Comparison of ENCODE assay signal across 8 cellular contexts in genomic region chr17:76968707-76969597, GRCh38.
DNase-seq lines count a peak whose midpoint lies in the region; ATAC-seq and TF ChIP-seq lines count a peak whose summit lies in the region.

No MANE protein-coding gene starts in this region.

- no peaks in the 10 kb centered on the region for H4K20me1 ChIP-seq in GM23338 (replicated peaks; ENCODE audit: insufficient read depth)
- no peaks in the 10 kb centered on the region for H4K20me1 ChIP-seq in GM23248 (ENCODE audit: insufficient read depth)

- POLR2A ChIA-PET in GM10248 (lab: Yijun Ruan, JAX): no interaction called here

- H2AFZ ChIP-seq in GM23338 (peak overlapping the region; percentile 20), GM23248 (no peak overlapping the region)

- H3K4me2 ChIP-seq in GM23338 (peak overlapping the region; percentile 79), GM23248 (ENCODE audit: unreplicated experiment) (no peak overlapping the region)

- peaks cover 38% of the 10 kb centered on the region for H3K4me1 ChIP-seq in GM23338 (ENCODE audit: insufficient read depth)
- no peaks in the 10 kb centered on the region for H3K4me1 ChIP-seq in GM23248 (ENCODE audit: insufficient read depth)

- ATAC-seq in GM23338: peak; percentile 84
- peak; percentile 93 for ATAC-seq in activated T-helper 17 cell treated with anti-CD3 and anti-CD28 coated beads, Interleukin-2, amount 50 U/mL, for 72 hours (replicated peaks)

- peaks cover 3% of the 10 kb centered on the region; the same call in 1 of the 2 replicates for H3K9me2 ChIP-seq in GM23338 (ENCODE audit: insufficient read depth)
- H3K9me2 ChIP-seq in GM23248 (ENCODE audit: insufficient read depth): no peaks in the 10 kb centered on the region

- no peaks in the 10 kb centered on the region for H3K27me3 ChIP-seq in GM23338 (ENCODE audit: insufficient read depth)
- H3K27me3 ChIP-seq in GM23248 (replicated peaks; ENCODE audit: insufficient read depth): peaks cover 81% of the 10 kb centered on the region

- H3K79me2 ChIP-seq in GM23338 (replicated peaks; ENCODE audit: insufficient read depth): no peaks in the 10 kb centered on the region; the same call in 1 of the 2 replicates
- no peaks in the 10 kb centered on the region for H3K79me2 ChIP-seq in GM23248 (ENCODE audit: insufficient read depth)

- H3K9ac ChIP-seq in GM23248: no peak overlapping the region

- peaks cover 48% of the 10 kb centered on the region for H3K4me1 Mint-ChIP-seq in GM23338
- peaks cover 3% of the 10 kb centered on the region for H3K4me1 Mint-ChIP-seq in activated T-helper 17 cell treated with anti-CD3 and anti-CD28 coated beads, Interleukin-2, amount 50 U/mL, for 72 hours

- H3K27ac ChIP-seq in GM23338 (ENCODE audit: low read depth) (peak overlapping the region; percentile 99), GM23248 (no peak overlapping the region)

- peaks cover 23% of the 10 kb centered on the region for H3K27me3 Mint-ChIP-seq in GM23338 (ENCODE audit: insufficient read depth, low read depth, poor library complexity)
- no peaks in the 10 kb centered on the region for H3K27me3 Mint-ChIP-seq in activated T-helper 17 cell treated with anti-CD3 and anti-CD28 coated beads, Interleukin-2, amount 50 U/mL, for 72 hours

- peak overlapping the region; percentile 80 for H3K4me3 Mint-ChIP-seq in GM23338
- H3K4me3 Mint-ChIP-seq in activated T-helper 17 cell treated with anti-CD3 and anti-CD28 coated beads, Interleukin-2, amount 50 U/mL, for 72 hours: peak overlapping the region; percentile 81

- peak overlapping the region; percentile 92 for H3K27ac Mint-ChIP-seq in GM23338
- peak overlapping the region; percentile 69 for H3K27ac Mint-ChIP-seq in activated T-helper 17 cell treated with anti-CD3 and anti-CD28 coated beads, Interleukin-2, amount 50 U/mL, for 72 hours

- H3F3A ChIP-seq in GM23338 (replicated peaks; ENCODE audit: low read depth) (peaks cover 9% of the 10 kb centered on the region), GM23248 (ENCODE audit: insufficient read depth) (no peaks in the 10 kb centered on the region)

- H3K4me3 ChIP-seq in GM23338 (peak overlapping the region; percentile 56), iPS-11a (ENCODE audit: low read depth, low read length) (peak overlapping the region; percentile 47), GM23248 (no peak overlapping the region)

- H3K36me3 Mint-ChIP-seq in GM23338 (ENCODE audit: low read depth): no peaks in the 10 kb centered on the region; the same call in 2 of the 3 replicates
- H3K36me3 Mint-ChIP-seq in activated T-helper 17 cell treated with anti-CD3 and anti-CD28 coated beads, Interleukin-2, amount 50 U/mL, for 72 hours (ENCODE audit: low read depth): no peaks in the 10 kb centered on the region

- WGBS in GM23248 (ENCODE audit: low coverage in 1 of 2, low lambda C conversion rate in 2 of 2, missing lambda C conversion rate in 2 of 2), 2 experiments: 6 to 11% methylated on average over 37 to 45 of the region's 45 CpGs

- peak; percentile 99 for DNase-seq in GM23338 (ENCODE audit: low spot score)
- peak; percentile 98 for DNase-seq in NCI-H774 (lab: John Stamatoyannopoulos, UW)
- DNase-seq in stimulated activated CD4-positive, alpha-beta T cell treated with anti-CD3 and anti-CD28 coated beads, Interleukin-1b, Interleukin-23, amount 100 ng/mL, for 48 hours: peak; percentile 54
- DNase-seq in GM23248: no peak
- DNase-seq in globus pallidus (ENCODE audit: low spot score): no peak
- DNase-seq in GM10248 (ENCODE audit: extremely low spot score): no peak

- H3K36me3 ChIP-seq in GM23338 (ENCODE audit: insufficient read depth) (no peaks in the 10 kb centered on the region), GM23248 (ENCODE audit: low read depth) (no peaks in the 10 kb centered on the region)

- in situ Hi-C loops in GM23248 (cut with MboI): no loop called here

- no peaks in the 10 kb centered on the region for H3K9me3 Mint-ChIP-seq in GM23338
- H3K9me3 Mint-ChIP-seq in activated T-helper 17 cell treated with anti-CD3 and anti-CD28 coated beads, Interleukin-2, amount 50 U/mL, for 72 hours: no peaks in the 10 kb centered on the region

- TF ChIP-seq CTCF in GM23338 (conservative IDR thresholded peaks at IDR 0.05; ENCODE audit: low read depth in 2 of 2) (no peak), GM10248 (IDR thresholded peaks at IDR 0.05; ENCODE audit: control extremely low read depth, extremely low read depth, low read depth, missing control alignments) (no peak)

- CTCF ChIA-PET in GM10248 (lab: Yijun Ruan, JAX): interaction anchor here (1.0 kb wide), 1 partner anchor 35 kb away, joined by 3 read pairs; no protein-coding TSS in a partner anchor

- no peaks in the 10 kb centered on the region for H3K9me3 ChIP-seq in GM23248 (ENCODE audit: low read depth)

TF ChIP-seq in GM23338, 12 proteins besides CTCF, POLR2A, EP300 and RAD21:
- TF ChIP-seq CREB1 (CRISPR knock-in tag; IDR thresholded peaks at IDR 0.05; ENCODE audit: low read depth) (0 out of 2 replicates have a peak, but pooled peaks have one; percentile 30), JUNB (IDR thresholded peaks at IDR 0.05; ENCODE audit: unreplicated experiment) (no peak), ZNF331 (CRISPR knock-in tag; IDR thresholded peaks at IDR 0.05; ENCODE audit: low read depth) (no peak)

Comparison
In these comparisons a context has a peak if more than half of its experiments do, and no peak if none do; other contexts are left out.
1. DNase-seq: peak in GM23338 (single experiment), NCI-H774 (single experiment) and stimulated activated CD4-positive, alpha-beta T cell treated with anti-CD3 and anti-CD28 coated beads, Interleukin-1b, Interleukin-23, amount 100 ng/mL, for 48 hours (single experiment); none in GM23248 (single experiment), globus pallidus (single experiment) and GM10248 (single experiment).